In genomic region chr17:63376949-63377348, GRCh38 we compare ENCODE assay signal across 1 cellular context.
TF ChIP-seq lines count a peak whose summit lies in the region.

No MANE protein-coding gene starts in this region.

TF ChIP-seq in K562, 482 proteins besides CTCF, POLR2A, EP300 and RAD21 (continued from another document):
- TF ChIP-seq GTF3C2 (IDR thresholded peaks at IDR 0.05; ENCODE audit: borderline replicate concordance, extremely low read depth, insufficient read length) (no peak), SAP30 (IDR thresholded peaks at IDR 0.05; ENCODE audit: borderline replicate concordance, insufficient read depth, low read depth, low read length, poor library complexity, severe bottlenecking) (no peak), CGGBP1 (CRISPR knock-in tag; IDR thresholded peaks at IDR 0.05) (no peak)
TF ChIP-seq in K562: peak in this region for 2.
